10 cellular contexts compared by ENCODE assay signal in the genomic region with DNA sequence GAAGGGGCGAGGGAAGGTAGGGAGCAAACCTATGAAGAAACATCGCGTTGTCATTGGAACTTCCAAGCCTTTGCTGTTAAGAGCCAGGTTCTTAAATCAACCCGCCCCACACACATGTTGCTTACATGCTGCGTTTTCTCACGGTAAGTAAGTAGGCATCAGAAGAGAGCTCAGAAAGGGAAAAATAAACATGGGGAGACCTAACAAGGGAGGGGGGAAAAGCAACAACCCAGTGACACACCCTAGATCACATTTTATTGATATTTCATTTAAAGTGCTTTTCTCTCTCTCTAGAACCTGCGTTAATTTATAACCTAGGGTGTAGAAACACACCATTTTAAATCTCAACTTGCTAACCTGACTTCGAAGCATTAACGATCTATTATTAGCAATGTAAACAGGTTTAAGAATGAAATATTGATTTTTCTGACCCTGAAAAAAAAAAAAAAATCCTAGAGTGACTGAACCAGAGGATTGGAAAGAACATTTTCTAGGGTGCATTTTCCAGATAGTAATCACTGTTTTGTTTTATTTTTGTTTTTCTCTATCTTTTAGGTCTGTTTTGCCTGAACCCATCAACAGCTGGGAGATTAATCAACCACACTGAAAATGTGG. TPM values are rescaled to one million over a fixed set of nuclear protein-coding genes. Genes with fewer than 3 reads are reported as not detected.
A peak's percentile ranks its signal among the peaks of the same experiment; 100 is the strongest.
DNase-seq lines count a peak whose midpoint lies in the region; ATAC-seq and TF ChIP-seq lines count a peak whose summit lies in the region.
"Had no signal": no experiment of that assay in that cellular context is flagged by ENCODE, and none has a peak within 500 bp of the region (broad histone marks: within the 10 kb centered on the region; RNA-seq: fewer than 3 reads in every experiment).

No MANE protein-coding gene starts in this region.

- no peaks in the 10 kb centered on the region for H3K27me3 ChIP-seq in ascending aorta
- H3K27me3 ChIP-seq in iPS-15b (ENCODE audit: control insufficient read depth, insufficient read depth, low read length): peaks cover 93% of the 10 kb centered on the region
- H3K27me3 ChIP-seq in suprapubic skin: no peaks in the 10 kb centered on the region

- H3K9me3 ChIP-seq in ascending aorta: no peaks in the 10 kb centered on the region
- no peaks in the 10 kb centered on the region for H3K9me3 ChIP-seq in iPS-15b (ENCODE audit: control insufficient read depth, insufficient read depth, low read length)
- no peaks in the 10 kb centered on the region for H3K9me3 ChIP-seq in suprapubic skin

- H3K9ac ChIP-seq in iPS-15b (ENCODE audit: low read depth, low read length): no peak overlapping the region

- ATAC-seq in HG03469 (IDR thresholded peaks at IDR 0.05; ENCODE audit: unreplicated experiment): no peak

- H3K4me3 ChIP-seq in ascending aorta: peak overlapping the region; percentile 79 to 82
- H3K4me3 ChIP-seq in iPS-15b (ENCODE audit: low read depth, low read length): peak overlapping the region; percentile 33
- H3K4me3 ChIP-seq in suprapubic skin: peak overlapping the region; percentile 64

- intact Hi-C loops in ascending aorta (cut with DNase I): loop anchor here (5.0 kb wide), 1 partner anchor 67 kb away; no protein-coding TSS in a partner anchor

- peaks cover 0 to 18% of the 10 kb centered on the region in 2 donors for H3K4me1 ChIP-seq in ascending aorta
- H3K4me1 ChIP-seq in iPS-15b (ENCODE audit: control insufficient read depth, insufficient read depth, low read length): peaks cover 14% of the 10 kb centered on the region
- peaks cover 59% of the 10 kb centered on the region for H3K4me1 ChIP-seq in suprapubic skin

- H3K36me3 ChIP-seq in ascending aorta (no peaks in the 10 kb centered on the region), iPS-15b (ENCODE audit: control insufficient read depth, insufficient read depth, low read length) (no peaks in the 10 kb centered on the region), suprapubic skin (no peaks in the 10 kb centered on the region)

- DNase-seq in ascending aorta (ENCODE audit: low spot score in 2 of 2) (no peak), suprapubic skin (ENCODE audit: low spot score in 2 of 2) (no peak), CD1c-positive myeloid dendritic cell (ENCODE audit: extremely low spot score) (no peak), AG08396 (ENCODE audit: low spot score) (no peak)
- DNase-seq: activated naive CD4-positive, alpha-beta T cell treated with Interleukin-2 at 50 U/mL for 16 hours; GDM1; NCI-H774 had no signal

- TF ChIP-seq CTCF in ascending aorta (IDR thresholded peaks at IDR 0.05) (no peak), suprapubic skin (IDR thresholded peaks at IDR 0.05) (no peak)

- no peak for TF ChIP-seq EP300 in suprapubic skin (IDR thresholded peaks at IDR 0.05)

- H3K27ac ChIP-seq in ascending aorta: peak overlapping the region; percentile 89 to 97
- no peak overlapping the region for H3K27ac ChIP-seq in suprapubic skin

- 45% methylated on average over 9 of the region's 9 CpGs for WGBS in suprapubic skin

- TF ChIP-seq POLR2A in suprapubic skin (IDR thresholded peaks at IDR 0.05): no peak

RNA-seq across cellular contexts. Expression of gene HOXA2, which starts 3.2 kb away (rescaled TPM):
- total RNA-seq in ascending aorta (36.5 TPM), suprapubic skin (1 to 10 TPM in 2 of 4 donors, under 1 TPM in 2; 0.34 to 4.2 (median 1.9) TPM)
- total RNA-seq: frontal cortex had no signal

RNA-seq across cellular contexts. Expression of gene HOXA1, which starts 3.5 kb away (rescaled TPM):
- total RNA-seq in ascending aorta (not detected), suprapubic skin (1 to 10 TPM; 2.5 to 4.0 (median 3.1) TPM)
- total RNA-seq: frontal cortex had no signal

RNA-seq across cellular contexts. Expression of gene HOXA4, which starts 31.2 kb away (rescaled TPM):
- total RNA-seq in ascending aorta: 2.1 TPM
- total RNA-seq in suprapubic skin: 1 to 10 TPM; 1.8 to 4.7 (median 2.5) TPM
- total RNA-seq: frontal cortex had no signal

RNA-seq across cellular contexts. Expression of gene HOXA5, which starts 44.1 kb away (rescaled TPM):
- total RNA-seq in ascending aorta: 22.0 TPM
- total RNA-seq in suprapubic skin: 10 to 100 TPM in 3 of 4 donors, 1 to 10 TPM in 1; 4.7 to 16.3 (median 14.6) TPM
- total RNA-seq: frontal cortex had no signal

RNA-seq across cellular contexts. Expression of gene HOXA6, which starts 48.2 kb away (rescaled TPM):
- total RNA-seq in ascending aorta: 15.3 TPM
- 1 to 10 TPM; 4.0 to 9.3 (median 6.4) TPM for total RNA-seq in suprapubic skin
- total RNA-seq: frontal cortex had no signal
